ENCODE assay signal across 26 cellular contexts in genomic region chr3:106522397-106522796, GRCh38.
"Had no signal": no experiment of that assay in that cellular context is flagged by ENCODE, and none has a peak within 500 bp of the region (broad histone marks: within the 10 kb centered on the region; RNA-seq: fewer than 3 reads in every experiment).

No MANE protein-coding gene starts in this region.

- H3K36me3 Mint-ChIP-seq: type B pancreatic cell had no signal

- H3K27me3 Mint-ChIP-seq: activated CD8-positive, alpha-beta T cell treated with anti-CD3 and anti-CD28 coated beads for 36 hours; activated T-helper 17 cell treated with anti-CD3 and anti-CD28 coated beads, Interleukin-2, amount 50 U/mL, for 72 hours; type B pancreatic cell had no signal

- ATAC-seq: activated CD8-positive, alpha-beta T cell treated with anti-CD3 and anti-CD28 coated beads for 36 hours; activated T-cell treated with anti-CD3 and anti-CD28 coated beads, Interleukin-2, amount 50 U/mL, for 4 hours; activated T-helper 17 cell treated with anti-CD3 and anti-CD28 coated beads, Interleukin-2, amount 50 U/mL, for 72 hours; esophagus mucosa; heart right ventricle; psoas muscle had no signal

- H3K27ac ChIP-seq: heart right ventricle, left ventricle myocardium inferior, pancreas, psoas muscle, thoracic aorta, uterus had no signal

- H3K9me3 ChIP-seq: pancreas, psoas muscle, thoracic aorta, uterus had no signal

- H3K27ac Mint-ChIP-seq: activated CD8-positive, alpha-beta T cell treated with anti-CD3 and anti-CD28 coated beads for 36 hours; activated T-helper 17 cell treated with anti-CD3 and anti-CD28 coated beads, Interleukin-2, amount 50 U/mL, for 72 hours; nephron progenitor cell; stimulated activated naive CD8-positive, alpha-beta T cell treated with anti-CD3 and anti-CD28 coated beads, Interleukin-15, Interleukin-2, amounts not matched to agents 100 ng/mL and 50 ng/mL, for 24 hours; type B pancreatic cell had no signal

- H3K4me1 Mint-ChIP-seq: activated T-helper 17 cell treated with anti-CD3 and anti-CD28 coated beads, Interleukin-2, amount 50 U/mL, for 72 hours; nephron progenitor cell had no signal

- H3K9me3 Mint-ChIP-seq: activated CD8-positive, alpha-beta T cell treated with anti-CD3 and anti-CD28 coated beads for 36 hours had no signal

- H3K4me3 ChIP-seq: heart right ventricle, left ventricle myocardium inferior, lung, pancreas, psoas muscle, thoracic aorta, uterus had no signal

- H3K36me3 ChIP-seq: heart right ventricle, left ventricle myocardium inferior, pancreas, thoracic aorta, uterus had no signal

- DNase-seq: activated CD4-positive, alpha-beta T cell treated with anti-CD3 and anti-CD28 coated beads for 1 hour; activated CD4-positive, alpha-beta T cell treated with anti-CD3 and anti-CD28 coated beads, Interleukin-2, amount 50 U/mL, for 1 hour; activated CD8-positive, alpha-beta T cell treated with anti-CD3 and anti-CD28 coated beads for 36 hours; activated gamma-delta T cell treated with Interleukin-2 at 50 U/mL for 16 hours; activated naive CD4-positive, alpha-beta T cell treated with anti-CD3 and anti-CD28 coated beads, Interleukin-2, amount 50 U/mL, for 16 hours; activated T-cell treated with anti-CD3 and anti-CD28 coated beads, Interleukin-2, amount 50 U/mL, for 4 hours; amniotic stem cell; caudate nucleus; foreskin fibroblast; heart right ventricle; left ventricle myocardium inferior; nephron progenitor cell; nucleus accumbens; pancreas; psoas muscle; stimulated activated CD4-positive, alpha-beta T cell treated with anti-CD3 and anti-CD28 coated beads, Interleukin-4, amount 100 ng/mL, for 1 hour; T-helper 2 cell; uterus had no signal

- H3K4me3 Mint-ChIP-seq: activated CD8-positive, alpha-beta T cell treated with anti-CD3 and anti-CD28 coated beads for 36 hours; activated T-cell treated with anti-CD3 and anti-CD28 coated beads, Interleukin-2, amount 50 U/mL, for 4 hours; activated T-helper 17 cell treated with anti-CD3 and anti-CD28 coated beads, Interleukin-2, amount 50 U/mL, for 72 hours; nephron progenitor cell; stimulated activated naive CD8-positive, alpha-beta T cell treated with anti-CD3 and anti-CD28 coated beads, Interleukin-15, Interleukin-2, amounts not matched to agents 100 ng/mL and 50 ng/mL, for 24 hours; type B pancreatic cell had no signal

- H3K4me1 ChIP-seq: heart right ventricle, left ventricle myocardium inferior, pancreas, psoas muscle, uterus had no signal

- FAIRE-seq: astrocyte, islet of Langerhans, pancreas had no signal

- H3K27me3 ChIP-seq: heart right ventricle, pancreas, uterus had no signal
